ENCODE assay signal across 17 cellular contexts in the genomic region with DNA sequence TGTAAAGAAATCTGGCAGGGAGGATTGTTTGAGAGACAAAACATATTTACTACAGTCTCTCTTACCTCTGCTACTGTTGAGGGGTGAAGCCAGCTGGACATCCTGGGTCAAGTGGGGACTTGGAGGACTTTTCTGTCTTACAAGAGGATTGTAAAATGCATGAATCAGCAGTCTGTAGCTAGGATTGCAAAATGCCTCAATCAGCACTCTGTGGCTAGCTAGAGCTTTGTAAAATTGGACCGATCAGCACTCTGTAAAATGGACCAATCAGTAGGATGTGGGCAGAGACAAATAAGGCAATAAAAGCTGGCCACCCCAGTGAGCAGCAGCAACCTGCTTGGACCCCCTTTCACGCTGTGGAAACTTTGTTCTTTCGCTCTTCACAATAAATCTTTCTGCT.
DNase-seq lines count a peak whose midpoint lies in the region; ATAC-seq and TF ChIP-seq lines count a peak whose summit lies in the region.
"Had no signal": no experiment of that assay in that cellular context is flagged by ENCODE, and none has a peak within 500 bp of the region (broad histone marks: within the 10 kb centered on the region; RNA-seq: fewer than 3 reads in every experiment).

No MANE protein-coding gene starts in this region.

- H3K4me3 ChIP-seq in IMR-90 (ENCODE audit: insufficient read depth, low read depth, low read length) (no peak overlapping the region), endodermal cell (ENCODE audit: low read length) (no peak overlapping the region), gastrocnemius medialis (no peak overlapping the region), body of pancreas (no peak overlapping the region)

- no peaks in the 10 kb centered on the region for H3K36me3 Mint-ChIP-seq in endodermal cell (ENCODE audit: low read depth)
- H3K36me3 Mint-ChIP-seq: CD14-positive monocyte, IgD-negative memory B cell, T-cell had no signal

- no peak overlapping the region for H2BK120ac ChIP-seq in IMR-90 (ENCODE audit: low read depth, low read length)

- no peak for TF ChIP-seq CTCF in IMR-90 (conservative IDR thresholded peaks at IDR 0.05; ENCODE audit: low read depth, low read length)
- TF ChIP-seq CTCF in endodermal cell (conservative IDR thresholded peaks at IDR 0.05): no peak
- TF ChIP-seq CTCF in gastrocnemius medialis (IDR thresholded peaks at IDR 0.05 in 4 of 5, conservative IDR thresholded peaks at IDR 0.05 in 1 of 5): no peak
- TF ChIP-seq CTCF in body of pancreas (IDR thresholded peaks at IDR 0.05): no peak

- H2BK15ac ChIP-seq in IMR-90 (ENCODE audit: low read depth, low read length): no peak overlapping the region

- no peak overlapping the region for H2AK9ac ChIP-seq in IMR-90 (replicated peaks; ENCODE audit: low read depth, low read length, poor library complexity)

- H2AK5ac ChIP-seq in IMR-90 (ENCODE audit: low read depth, low read length): no peak overlapping the region

- H3K18ac ChIP-seq in IMR-90 (ENCODE audit: low read depth, low read length): no peak overlapping the region

- no peak overlapping the region for H3K56ac ChIP-seq in IMR-90 (ENCODE audit: extremely low read depth, insufficient read depth, low read length)

- DNase-seq in DMS53 treated with DMSO at 0.1 percent for 48 hours (lab: John Stamatoyannopoulos, UW; ENCODE audit: unreplicated experiment): peak; percentile 75
- no peak for DNase-seq in IMR-90
- DNase-seq in SHP77 (lab: John Stamatoyannopoulos, UW): peak; percentile 67 to 77
- DNase-seq in endodermal cell: no peak
- DNase-seq in gastrocnemius medialis: no peak
- DNase-seq in nucleus accumbens (lab: John Stamatoyannopoulos, UW): no peak
- DNase-seq in body of pancreas: no peak
- DNase-seq: ACHN, AML-193, EL, GOT3, NCI-H1436, NCI-H2029, SK-N-SH, T-cell had no signal

- H3K36me3 ChIP-seq in IMR-90 (ENCODE audit: control insufficient read depth, insufficient read depth, low read length): no peaks in the 10 kb centered on the region
- no peaks in the 10 kb centered on the region for H3K36me3 ChIP-seq in endodermal cell (ENCODE audit: control insufficient read depth, insufficient read depth, low read length)
- no peaks in the 10 kb centered on the region for H3K36me3 ChIP-seq in gastrocnemius medialis
- no peaks in the 10 kb centered on the region for H3K36me3 ChIP-seq in body of pancreas (replicated peaks in 1 of 2; ENCODE audit: insufficient read depth in 1 of 2, low read depth in 2 of 2)

- TF ChIP-seq POLR2A in IMR-90 (IDR thresholded peaks at IDR 0.05; ENCODE audit: low read depth, low read length) (no peak), gastrocnemius medialis (IDR thresholded peaks at IDR 0.05) (no peak), body of pancreas (IDR thresholded peaks at IDR 0.05) (no peak)

- H3K27me3 ChIP-seq in IMR-90 (ENCODE audit: control insufficient read depth, insufficient read depth, low read length): no peaks in the 10 kb centered on the region
- H3K27me3 ChIP-seq in endodermal cell (ENCODE audit: control insufficient read depth, insufficient read depth, low read length, poor library complexity, severe bottlenecking): no peaks in the 10 kb centered on the region
- no peaks in the 10 kb centered on the region for H3K27me3 ChIP-seq in gastrocnemius medialis
- H3K27me3 ChIP-seq in body of pancreas: no peaks in the 10 kb centered on the region

- no peak overlapping the region for H3K4ac ChIP-seq in IMR-90 (ENCODE audit: low read depth, low read length)

- dilution Hi-C loops in IMR-90 (cut with HindIII; ENCODE audit: low sequenced_read_pairs, unreplicated experiment): no loop called here

- in situ Hi-C loops in IMR-90 (cut with MboI; ENCODE audit: low sequenced_read_pairs) (no loop called here), gastrocnemius medialis (cut with MboI; ENCODE audit: low sequenced_read_pairs in 4 of 4) (no loop called here)

- no peak overlapping the region for H3K27ac ChIP-seq in IMR-90 (ENCODE audit: insufficient read depth, low read length)
- H3K27ac ChIP-seq in endodermal cell (ENCODE audit: low read depth, low read length): no peak overlapping the region
- H3K27ac ChIP-seq in gastrocnemius medialis: no peak overlapping the region
- H3K27ac ChIP-seq in body of pancreas: no peak overlapping the region

- no peak overlapping the region for H3K23ac ChIP-seq in IMR-90 (ENCODE audit: low read depth, low read length)

- no CpG with 5 or more reads among the region's 3 CpGs for WGBS in IMR-90 (ENCODE audit: extremely low coverage in 2 of 2, insufficient read length in 1 of 2), 2 experiments
- 93 to 95% methylated on average over 3 of the region's 3 CpGs for WGBS in endodermal cell (ENCODE audit: insufficient coverage in 1 of 2, insufficient read length in 1 of 2), 2 experiments
- 69 to 80% methylated on average over 3 of the region's 3 CpGs for WGBS in body of pancreas, 2 donors

- CTCF ChIA-PET in IMR-90 (lab: Yijun Ruan, JAX): no interaction called here

- H4K8ac ChIP-seq in IMR-90 (ENCODE audit: low read depth in 2 of 2, low read length in 2 of 2): no peak overlapping the region

- no peak for ATAC-seq in IMR-90 (ENCODE audit: low read depth)
- ATAC-seq in gastrocnemius medialis: no peak
- no peak for ATAC-seq in body of pancreas
- ATAC-seq: T-cell had no signal

- no peak overlapping the region for H4K5ac ChIP-seq in IMR-90 (ENCODE audit: low read depth, low read length)

- H3K4me1 Mint-ChIP-seq in endodermal cell: peaks cover 8% of the 10 kb centered on the region
- H3K4me1 Mint-ChIP-seq: CD14-positive monocyte, IgD-negative memory B cell, T-cell had no signal

- no peak overlapping the region for H4K91ac ChIP-seq in IMR-90 (ENCODE audit: insufficient read depth, low read depth, low read length)

- intact Hi-C loops in IMR-90 (cut with micrococcal nuclease) (no loop called here), gastrocnemius medialis (cut with DNase I; ENCODE audit: low total_unique reads) (no loop called here), body of pancreas (cut with DNase I) (no loop called here)

- POLR2A ChIA-PET in IMR-90 (lab: Charles Lee; ENCODE audit: unreplicated experiment): no interaction called here

- no peak overlapping the region for H3K4me2 ChIP-seq in IMR-90 (ENCODE audit: low read depth, low read length)
- H3K4me2 ChIP-seq: SK-N-SH had no signal

- BruUV-seq in IMR-90 (replicated peaks; lab: Mats Ljungman, UMichigan): no TSS peak

- peak overlapping the region; percentile 15 for H3K27ac Mint-ChIP-seq in endodermal cell
- H3K27ac Mint-ChIP-seq: CD14-positive monocyte, IgD-negative memory B cell, T-cell had no signal

- no peak overlapping the region for H3K4me3 Mint-ChIP-seq in endodermal cell
- H3K4me3 Mint-ChIP-seq: CD14-positive monocyte, IgD-negative memory B cell, T-cell had no signal

- H2AFZ ChIP-seq in IMR-90 (replicated peaks; ENCODE audit: low read length, poor library complexity): no peak overlapping the region

- H3K79me1 ChIP-seq in IMR-90 (ENCODE audit: low read depth in 1 of 2, low read length in 2 of 2): no peaks in the 10 kb centered on the region

- no peaks in the 10 kb centered on the region for H3K9me1 ChIP-seq in IMR-90 (ENCODE audit: insufficient read depth, low read length)

- H3K14ac ChIP-seq in IMR-90 (replicated peaks; ENCODE audit: low read depth, low read length): no peak overlapping the region

- H3K27me3 Mint-ChIP-seq in endodermal cell (ENCODE audit: insufficient read depth): no peaks in the 10 kb centered on the region
- H3K27me3 Mint-ChIP-seq: IgD-negative memory B cell, T-cell had no signal

- no peaks in the 10 kb centered on the region for H4K20me1 ChIP-seq in IMR-90 (ENCODE audit: insufficient read depth, low read length)

- H3K9ac ChIP-seq in IMR-90 (ENCODE audit: low read depth, low read length) (no peak overlapping the region), endodermal cell (ENCODE audit: extremely low read depth, low read length, poor library complexity, severe bottlenecking) (no peak overlapping the region)
- H3K9ac ChIP-seq: SK-N-SH had no signal

- H3K9me3 ChIP-seq in IMR-90 (ENCODE audit: control insufficient read depth, insufficient read depth, low read length) (peaks cover 6% of the 10 kb centered on the region), endodermal cell (ENCODE audit: control insufficient read depth, low read length) (no peaks in the 10 kb centered on the region), gastrocnemius medialis (no peaks in the 10 kb centered on the region), body of pancreas (no peaks in the 10 kb centered on the region)
- H3K9me3 ChIP-seq: SK-N-SH had no signal

- no peaks in the 10 kb centered on the region for H3K9me3 Mint-ChIP-seq in endodermal cell

- TF ChIP-seq RAD21 in IMR-90 (IDR thresholded peaks at IDR 0.05; ENCODE audit: low read length): no peak

- H3K4me1 ChIP-seq in IMR-90 (ENCODE audit: control insufficient read depth, insufficient read depth, low read length): no peaks in the 10 kb centered on the region
- H3K4me1 ChIP-seq in endodermal cell (ENCODE audit: control insufficient read depth, insufficient read depth, low read length): peaks cover 8% of the 10 kb centered on the region
- no peaks in the 10 kb centered on the region for H3K4me1 ChIP-seq in gastrocnemius medialis
- no peaks in the 10 kb centered on the region for H3K4me1 ChIP-seq in body of pancreas

- H2BK20ac ChIP-seq in IMR-90 (ENCODE audit: low read depth, low read length): no peak overlapping the region

- no peak overlapping the region for H2BK5ac ChIP-seq in IMR-90 (ENCODE audit: low read depth, low read length, poor library complexity, severe bottlenecking)

TF ChIP-seq in IMR-90, 13 proteins besides CTCF, POLR2A, EP300 and RAD21:
- no peak for TF ChIP-seq MXI1 (IDR thresholded peaks at IDR 0.05; ENCODE audit: borderline replicate concordance, low read depth, low read length)
- TF ChIP-seq RFX5 (IDR thresholded peaks at IDR 0.05; ENCODE audit: low read depth, low read length): no peak
- TF ChIP-seq MAFK (IDR thresholded peaks at IDR 0.05; ENCODE audit: low read depth, low read length): 0 out of 2 replicates have a peak, but pooled peaks have one; percentile 10
- no peak for TF ChIP-seq SMC3 (IDR thresholded peaks at IDR 0.05; ENCODE audit: low read depth, low read length)
TF ChIP-seq in IMR-90: peak in this region for 1.

Comparison
In these comparisons a context has a peak if more than half of its experiments do, and no peak if none do; other contexts are left out.
1. DNase-seq: peak in DMS53 treated with DMSO at 0.1 percent for 48 hours (single experiment) and SHP77 (2 of 2); none in IMR-90 (single experiment), endodermal cell (single experiment), gastrocnemius medialis (0 of 2), nucleus accumbens (0 of 56) and body of pancreas (0 of 4).